In the genomic region with DNA sequence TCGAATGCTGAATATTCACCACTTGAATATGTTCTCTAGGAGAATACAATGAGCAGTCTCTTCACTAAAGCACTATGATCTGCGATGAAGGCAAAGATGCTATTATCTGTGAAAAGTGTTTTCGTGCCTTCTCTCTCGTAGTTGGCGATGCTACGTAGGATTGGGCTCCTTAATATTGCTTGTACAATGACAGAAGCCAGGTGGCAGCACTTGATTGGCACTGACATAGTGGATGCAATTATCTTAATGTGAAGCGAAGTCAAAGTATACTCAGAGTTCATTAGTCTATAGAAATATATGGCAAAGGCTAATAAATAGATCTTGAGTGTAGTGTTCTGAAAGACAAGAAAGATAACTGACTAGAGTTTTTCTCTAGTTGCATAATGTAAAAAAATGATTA, we compare ENCODE assay signal across 1 cellular context.
TF ChIP-seq lines count a peak whose summit lies in the region.

No MANE protein-coding gene starts in this region.

TF ChIP-seq in HCT116, 20 proteins besides CTCF, POLR2A, EP300 and RAD21 (continued from another document):
- TF ChIP-seq REST (IDR thresholded peaks at IDR 0.05; ENCODE audit: low read depth) (no peak), SIN3A (IDR thresholded peaks at IDR 0.05; ENCODE audit: low read depth) (no peak), SP1 (IDR thresholded peaks at IDR 0.05; ENCODE audit: low read depth) (no peak), TCF7L2 (IDR thresholded peaks at IDR 0.05; ENCODE audit: borderline replicate concordance, extremely low read depth, insufficient read depth, insufficient read length) (no peak), SRF (IDR thresholded peaks at IDR 0.05; ENCODE audit: low read depth) (no peak)
- TF ChIP-seq, protein P1, sequence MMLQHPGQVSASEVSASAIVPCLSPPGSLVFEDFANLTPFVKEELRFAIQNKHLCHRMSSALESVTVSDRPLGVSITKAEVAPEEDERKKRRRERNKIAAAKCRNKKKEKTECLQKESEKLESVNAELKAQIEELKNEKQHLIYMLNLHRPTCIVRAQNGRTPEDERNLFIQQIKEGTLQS (IDR thresholded peaks at IDR 0.05) = no peak
